ENCODE assay signal across 32 cellular contexts in the genomic region with DNA sequence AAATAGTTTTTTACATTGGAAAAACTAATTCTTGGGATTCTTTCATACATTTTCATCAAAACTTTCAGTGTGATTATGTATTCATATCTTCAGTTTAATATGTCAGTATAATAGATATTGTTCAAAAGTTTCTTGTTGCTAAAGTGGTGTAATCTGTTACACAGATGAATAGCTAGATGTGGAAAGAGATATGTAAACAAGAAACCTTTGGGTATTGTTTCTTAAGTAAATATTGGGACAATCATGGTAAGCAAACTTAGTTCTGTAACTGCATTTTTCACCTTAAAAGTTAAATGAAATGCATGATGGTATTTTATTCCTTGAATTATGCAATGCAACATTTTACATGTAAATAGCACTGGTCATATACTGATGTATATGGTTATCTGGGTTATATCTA.
"Had no signal": no experiment of that assay in that cellular context is flagged by ENCODE, and none has a peak within 500 bp of the region (broad histone marks: within the 10 kb centered on the region; RNA-seq: fewer than 3 reads in every experiment).

No MANE protein-coding gene starts in this region.

- H3K27me3 ChIP-seq: brain microvascular endothelial cell, Peyer's patch had no signal

- H3K4me3 Mint-ChIP-seq: activated CD4-positive, alpha-beta T cell treated with anti-CD3 and anti-CD28 coated beads, Interleukin-2, amount 10 ng/mL, durations not matched to agents 24 days and 14 days; activated CD8-positive, alpha-beta T cell treated with anti-CD3 and anti-CD28 coated beads for 36 hours; activated naive CD8-positive, alpha-beta T cell treated with anti-CD3 and anti-CD28 coated beads for 36 hours; activated T-cell treated with anti-CD3 and anti-CD28 coated beads, Interleukin-2, amount 50 U/mL, for 72 hours; activated T-helper 17 cell treated with anti-CD3 and anti-CD28 coated beads, Interleukin-2, amount 50 U/mL, for 72 hours had no signal

- H3K9me3 ChIP-seq: Peyer's patch had no signal

- H3K27ac Mint-ChIP-seq: activated CD4-positive, alpha-beta T cell treated with anti-CD3 and anti-CD28 coated beads, Interleukin-2, amount 10 ng/mL, durations not matched to agents 24 days and 14 days; activated CD8-positive, alpha-beta T cell treated with anti-CD3 and anti-CD28 coated beads for 36 hours; activated naive CD8-positive, alpha-beta T cell treated with anti-CD3 and anti-CD28 coated beads for 36 hours; activated T-cell treated with anti-CD3 and anti-CD28 coated beads, Interleukin-2, amount 50 U/mL, for 72 hours; activated T-helper 17 cell treated with anti-CD3 and anti-CD28 coated beads, Interleukin-2, amount 50 U/mL, for 72 hours had no signal

- H3K36me3 ChIP-seq: brain microvascular endothelial cell had no signal

- ATAC-seq: activated CD8-positive, alpha-beta T cell treated with anti-CD3 and anti-CD28 coated beads for 36 hours; activated T-cell treated with anti-CD3 and anti-CD28 coated beads, Interleukin-2, amount 50 U/mL, for 72 hours; activated T-helper 17 cell treated with anti-CD3 and anti-CD28 coated beads, Interleukin-2, amount 50 U/mL, for 72 hours had no signal

- H3K9me3 Mint-ChIP-seq: activated CD8-positive, alpha-beta T cell treated with anti-CD3 and anti-CD28 coated beads for 36 hours; activated naive CD8-positive, alpha-beta T cell treated with anti-CD3 and anti-CD28 coated beads for 36 hours; activated T-cell treated with anti-CD3 and anti-CD28 coated beads, Interleukin-2, amount 50 U/mL, for 72 hours; activated T-helper 17 cell treated with anti-CD3 and anti-CD28 coated beads, Interleukin-2, amount 50 U/mL, for 72 hours had no signal

- DNase-seq: activated CD4-positive, alpha-beta T cell treated with anti-CD3 and anti-CD28 coated beads, Interleukin-2, amount 10 ng/mL, durations not matched to agents 24 days and 14 days; activated CD4-positive, alpha-beta T cell treated with anti-CD3 and anti-CD28 coated beads, Interleukin-2, amount 50 U/mL, for 4 hours; activated CD8-positive, alpha-beta T cell treated with anti-CD3 and anti-CD28 coated beads for 36 hours; activated effector memory CD4-positive, alpha-beta T cell treated with anti-CD3 and anti-CD28 coated beads, Interleukin-2, amount 50 U/mL, for 16 hours; activated naive CD4-positive, alpha-beta T cell; activated naive CD4-positive, alpha-beta T cell treated with anti-CD3 and anti-CD28 coated beads, Interleukin-2, amount 50 U/mL, for 16 hours; activated naive CD8-positive, alpha-beta T cell treated with anti-CD3 and anti-CD28 coated beads for 36 hours; activated T-cell treated with anti-CD3 and anti-CD28 coated beads, Interleukin-2, amount 50 U/mL, for 1 hour; activated T-cell treated with anti-CD3 and anti-CD28 coated beads, Interleukin-2, amount 50 U/mL, for 72 hours; amniotic stem cell; aorta; brain microvascular endothelial cell; central memory CD4-positive, alpha-beta T cell; Karpas-422; NCI-H1105; NCI-H1417 treated with DMSO at 0.1 percent for 48 hours; NCI-H187 treated with DMSO at 0.1 percent for 48 hours; NCI-H2081; NCI-H2171 treated with DMSO at 0.1 percent for 48 hours; NCI-H2227 treated with DMSO at 0.1 percent for 48 hours; NCI-H446; NCI-H510A treated with DMSO at 0.1 percent for 48 hours; NCI-H69; Peyer's patch; RPMI8226; SIG-M5; SW 1271; T-helper 1 cell; T-helper 2 cell; T1000; WERI-Rb-1 had no signal

- H3K4me3 ChIP-seq: Peyer's patch had no signal

- H3K27ac ChIP-seq: brain microvascular endothelial cell, Peyer's patch, WERI-Rb-1 had no signal

- H3K27me3 Mint-ChIP-seq: activated CD4-positive, alpha-beta T cell treated with anti-CD3 and anti-CD28 coated beads, Interleukin-2, amount 10 ng/mL, durations not matched to agents 24 days and 14 days; activated CD8-positive, alpha-beta T cell treated with anti-CD3 and anti-CD28 coated beads for 36 hours; activated naive CD8-positive, alpha-beta T cell treated with anti-CD3 and anti-CD28 coated beads for 36 hours; activated T-helper 17 cell treated with anti-CD3 and anti-CD28 coated beads, Interleukin-2, amount 50 U/mL, for 72 hours had no signal
